In the genomic region with DNA sequence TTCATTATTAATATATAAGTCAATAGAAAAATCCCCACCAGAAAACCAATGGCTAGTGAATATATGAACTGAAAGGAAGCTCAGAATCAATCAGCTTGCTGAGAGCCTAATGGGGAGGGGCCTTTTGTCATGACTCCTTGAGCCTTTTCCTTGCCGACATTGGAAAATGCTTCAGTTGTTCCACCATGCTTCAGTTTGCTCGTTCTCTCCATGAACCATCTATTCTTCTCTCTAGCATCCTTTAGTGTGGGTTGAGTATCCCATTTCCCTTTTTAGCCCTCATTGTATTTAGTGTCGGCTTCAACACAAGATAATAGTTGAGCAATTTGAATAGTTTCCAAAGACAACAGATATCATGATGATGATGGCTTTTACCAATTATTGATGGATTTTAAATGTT, we compare ENCODE assay signal across 29 cellular contexts.
"Had no signal": no experiment of that assay in that cellular context is flagged by ENCODE, and none has a peak within 500 bp of the region (broad histone marks: within the 10 kb centered on the region; RNA-seq: fewer than 3 reads in every experiment).

No MANE protein-coding gene starts in this region.

- H3K4me3 ChIP-seq: adrenal gland, body of pancreas, esophagus muscularis mucosa, gastroesophageal sphincter had no signal

- H3K9me3 ChIP-seq: adrenal gland, body of pancreas, esophagus muscularis mucosa, gastroesophageal sphincter had no signal

- H3K27me3 ChIP-seq: adrenal gland, body of pancreas, esophagus muscularis mucosa, foreskin keratinocyte, gastroesophageal sphincter had no signal

- ATAC-seq: activated CD4-positive, alpha-beta T cell treated with anti-CD3 and anti-CD28 coated beads for 36 hours; activated CD8-positive, alpha-beta memory T cell treated with anti-CD3 and anti-CD28 coated beads, Interleukin-2, amount 10 ng/mL, durations not matched to agents 7 days and 5 days; activated CD8-positive, alpha-beta T cell treated with anti-CD3 and anti-CD28 coated beads, Interleukin-2, amount 10 ng/mL, durations not matched to agents 7 days and 5 days; activated naive CD8-positive, alpha-beta T cell treated with anti-CD3 and anti-CD28 coated beads, Interleukin-2, amount 50 U/mL, for 24 hours; body of pancreas; effector memory CD8-positive, alpha-beta T cell; foreskin keratinocyte; gastroesophageal sphincter had no signal

- FAIRE-seq: colon had no signal

- H3K4me1 ChIP-seq: adrenal gland, body of pancreas, foreskin keratinocyte had no signal

- H3K36me3 ChIP-seq: adrenal gland, esophagus muscularis mucosa, gastroesophageal sphincter had no signal

- H3K27ac ChIP-seq: adrenal gland, body of pancreas, esophagus muscularis mucosa, foreskin keratinocyte, gastroesophageal sphincter had no signal

- DNase-seq: activated CD4-positive, alpha-beta memory T cell treated with anti-CD3 and anti-CD28 coated beads for 36 hours; activated CD4-positive, alpha-beta T cell treated with anti-CD3 and anti-CD28 coated beads for 36 hours; activated CD4-positive, alpha-beta T cell treated with anti-CD3 and anti-CD28 coated beads, Interleukin-2, amount 10 ng/mL, durations not matched to agents 24 days and 14 days; activated CD4-positive, CD25-positive, alpha-beta regulatory T cell; activated CD4-positive, CD25-positive, alpha-beta regulatory T cell treated with anti-CD3 and anti-CD28 coated beads, Interleukin-2, amount 50 U/mL, for 72 hours; activated CD8-positive, alpha-beta memory T cell treated with anti-CD3 and anti-CD28 coated beads, Interleukin-2, amount 10 ng/mL, durations not matched to agents 7 days and 5 days; activated CD8-positive, alpha-beta memory T cell treated with anti-CD3 and anti-CD28 coated beads, Interleukin-2, amount 50 U/mL, for 4 hours; activated CD8-positive, alpha-beta T cell treated with anti-CD3 and anti-CD28 coated beads, Interleukin-2, amount 10 ng/mL, durations not matched to agents 7 days and 5 days; activated effector memory CD4-positive, alpha-beta T cell treated with anti-CD3 and anti-CD28 coated beads, Interleukin-2, amount 50 U/mL, for 16 hours; activated naive CD4-positive, alpha-beta T cell treated with anti-CD3 and anti-CD28 coated beads for 36 hours; activated naive CD8-positive, alpha-beta T cell treated with anti-CD3 and anti-CD28 coated beads for 36 hours; activated naive CD8-positive, alpha-beta T cell treated with anti-CD3 and anti-CD28 coated beads, Interleukin-2, amount 50 U/mL, for 24 hours; activated T-cell treated with anti-CD3 and anti-CD28 coated beads, Interleukin-2, amount 50 U/mL, for 1 hour; activated T-cell treated with anti-CD3 and anti-CD28 coated beads, Interleukin-2, amount 50 U/mL, for 48 hours; adrenal gland; amygdala; aorta; body of pancreas; caudate nucleus; cortex of kidney; dermis blood vessel endothelial cell; effector CD4-positive, alpha-beta T cell; effector memory CD8-positive, alpha-beta T cell; erythroblast; foreskin keratinocyte; T-helper 2 cell had no signal
